17 cellular contexts compared by ENCODE assay signal in genomic region chr18:46393230-46393629, GRCh38.
DNase-seq lines count a peak whose midpoint lies in the region; ATAC-seq, FAIRE-seq and TF ChIP-seq lines count a peak whose summit lies in the region.
"Had no signal": no experiment of that assay in that cellular context is flagged by ENCODE, and none has a peak within 500 bp of the region (broad histone marks: within the 10 kb centered on the region; RNA-seq: fewer than 3 reads in every experiment).

No MANE protein-coding gene starts in this region.

- no peak for TF ChIP-seq RAD21 in HepG2 (CRISPR knock-in tag; IDR thresholded peaks at IDR 0.05)

- H3K9me2 ChIP-seq in OCI-LY1 (ENCODE audit: low read depth, low read length), result no peaks in the 10 kb centered on the region

- H2AFZ ChIP-seq in HepG2 (ENCODE audit: low read length) (no peak overlapping the region), OCI-LY1 (ENCODE audit: low read length) (no peak overlapping the region)

- H3K27ac Mint-ChIP-seq in endodermal cell, result no peak overlapping the region
- H3K27ac Mint-ChIP-seq: activated naive CD8-positive, alpha-beta T cell treated with anti-CD3 and anti-CD28 coated beads, Interleukin-2, amount 10 ng/mL, durations not matched to agents 7 days and 5 days had no signal

- H3K9me3 ChIP-seq in HepG2 (ENCODE audit: low read length), result no peaks in the 10 kb centered on the region
- no peaks in the 10 kb centered on the region for H3K9me3 ChIP-seq in right lobe of liver
- no peaks in the 10 kb centered on the region for H3K9me3 ChIP-seq in OCI-LY1 (ENCODE audit: low read length)
- H3K9me3 ChIP-seq in endodermal cell (ENCODE audit: control insufficient read depth, low read length), result no peaks in the 10 kb centered on the region
- no peaks in the 10 kb centered on the region for H3K9me3 ChIP-seq in SJCRH30 (replicated peaks)
- H3K9me3 ChIP-seq: gastroesophageal sphincter had no signal

- no peak overlapping the region for H3K4me3 Mint-ChIP-seq in endodermal cell
- H3K4me3 Mint-ChIP-seq: activated naive CD8-positive, alpha-beta T cell treated with anti-CD3 and anti-CD28 coated beads, Interleukin-2, amount 10 ng/mL, durations not matched to agents 7 days and 5 days had no signal

- H3K9ac ChIP-seq in HepG2 (ENCODE audit: insufficient read depth, low read depth, low read length) (no peak overlapping the region), OCI-LY1 (ENCODE audit: low read length) (no peak overlapping the region), endodermal cell (ENCODE audit: extremely low read depth, low read length, poor library complexity, severe bottlenecking) (no peak overlapping the region)

- H3F3A ChIP-seq in OCI-LY1 (ENCODE audit: insufficient read depth, low read length), result no peaks in the 10 kb centered on the region

- H3K27me3 Mint-ChIP-seq in endodermal cell (ENCODE audit: insufficient read depth), result no peaks in the 10 kb centered on the region

- POLR2A ChIA-PET in HepG2 (lab: Yijun Ruan, JAX), result no interaction called here

- no TSS peak for BruUV-seq in HepG2 (replicated peaks; lab: Mats Ljungman, UMichigan)

- H3K79me2 ChIP-seq in HepG2 (ENCODE audit: insufficient read depth, low read length), result no peaks in the 10 kb centered on the region
- H3K79me2 ChIP-seq in OCI-LY1 (ENCODE audit: insufficient read depth, low read length), result no peaks in the 10 kb centered on the region

- no peak for TF ChIP-seq EP300 in HepG2 (IDR thresholded peaks at IDR 0.05; ENCODE audit: low read depth in 2 of 2, low read length in 2 of 2)
- no peak for TF ChIP-seq EP300 in HepG2 (CRISPR knock-in tag; IDR thresholded peaks at IDR 0.05; ENCODE audit: borderline replicate concordance)

- H3K27me3 ChIP-seq in HepG2 (ENCODE audit: control insufficient read depth in 1 of 2, insufficient read depth in 2 of 2, low read length in 2 of 2), result peaks cover 0 to 21% of the 10 kb centered on the region in 2 experiments; a peak in 4 of 5 replicates
- no peaks in the 10 kb centered on the region for H3K27me3 ChIP-seq in right lobe of liver
- no peaks in the 10 kb centered on the region for H3K27me3 ChIP-seq in OCI-LY1 (ENCODE audit: insufficient read depth, low read length)
- H3K27me3 ChIP-seq in endodermal cell (ENCODE audit: control insufficient read depth, insufficient read depth, low read length, poor library complexity, severe bottlenecking), result no peaks in the 10 kb centered on the region
- no peaks in the 10 kb centered on the region for H3K27me3 ChIP-seq in SJCRH30
- H3K27me3 ChIP-seq: dorsolateral prefrontal cortex, gastroesophageal sphincter had no signal

- H4K20me1 ChIP-seq in HepG2 (ENCODE audit: insufficient read depth, low read length) (no peaks in the 10 kb centered on the region), OCI-LY1 (ENCODE audit: insufficient read depth, low read length) (no peaks in the 10 kb centered on the region)

- no peak for TF ChIP-seq POLR2A in HepG2 (IDR thresholded peaks at IDR 0.05; ENCODE audit: insufficient read depth in 1 of 2, low read depth in 2 of 2, low read length in 2 of 2)
- TF ChIP-seq POLR2A in right lobe of liver (IDR thresholded peaks at IDR 0.05), result no peak

- ATAC-seq in HepG2, result peak; percentile 86
- ATAC-seq in right lobe of liver, result no peak
- no peak for ATAC-seq in GM21576 (IDR thresholded peaks at IDR 0.05; ENCODE audit: unreplicated experiment)
- ATAC-seq in GM21528 (IDR thresholded peaks at IDR 0.05; ENCODE audit: low FRiP score, unreplicated experiment), result no peak
- ATAC-seq: gastroesophageal sphincter, left ventricle myocardium superior, Panc1 had no signal

- H3K36me3 ChIP-seq in HepG2 (replicated peaks in 1 of 2; ENCODE audit: control insufficient read depth in 1 of 2, insufficient read depth in 2 of 2, low read length in 2 of 2), result no peaks in the 10 kb centered on the region
- no peaks in the 10 kb centered on the region for H3K36me3 ChIP-seq in right lobe of liver
- no peaks in the 10 kb centered on the region for H3K36me3 ChIP-seq in OCI-LY1 (ENCODE audit: insufficient read depth, low read length)
- no peaks in the 10 kb centered on the region for H3K36me3 ChIP-seq in endodermal cell (ENCODE audit: control insufficient read depth, insufficient read depth, low read length)
- no peaks in the 10 kb centered on the region for H3K36me3 ChIP-seq in SJCRH30
- H3K36me3 ChIP-seq: gastroesophageal sphincter had no signal

- H3K36me3 Mint-ChIP-seq in endodermal cell (ENCODE audit: low read depth), result no peaks in the 10 kb centered on the region
- H3K36me3 Mint-ChIP-seq: activated naive CD8-positive, alpha-beta T cell treated with anti-CD3 and anti-CD28 coated beads, Interleukin-2, amount 10 ng/mL, durations not matched to agents 7 days and 5 days had no signal

- WGBS in HepG2 (ENCODE audit: low lambda C conversion rate), result 11% methylated on average over 3 of the region's 8 CpGs
- 100% methylated on average over 2 of the region's 8 CpGs for WGBS in right lobe of liver (ENCODE audit: insufficient coverage, low coverage, low lambda C conversion rate, missing lambda C conversion rate)
- WGBS in endodermal cell (ENCODE audit: insufficient coverage in 1 of 2, insufficient read length in 1 of 2), 2 experiments, result 45 to 47% methylated on average over 7 to 8 of the region's 8 CpGs

- H3K4me3 ChIP-seq in HepG2 (replicated peaks in 1 of 3; ENCODE audit: insufficient read depth in 1 of 3, low read depth in 2 of 3, low read length in 3 of 3) (no peak overlapping the region), right lobe of liver (no peak overlapping the region), OCI-LY1 (ENCODE audit: low read depth, low read length, poor library complexity, severe bottlenecking) (no peak overlapping the region), endodermal cell (ENCODE audit: low read length) (no peak overlapping the region), SJCRH30 (no peak overlapping the region)
- H3K4me3 ChIP-seq: dorsolateral prefrontal cortex, gastroesophageal sphincter had no signal

- no peak overlapping the region for H3K27ac ChIP-seq in HepG2 (ENCODE audit: extremely low read length, insufficient read depth, low read length)
- no peak overlapping the region for H3K27ac ChIP-seq in right lobe of liver
- H3K27ac ChIP-seq in OCI-LY1 (ENCODE audit: low read depth, low read length, poor library complexity, severe bottlenecking), result no peak overlapping the region
- H3K27ac ChIP-seq in endodermal cell (ENCODE audit: low read depth, low read length), result no peak overlapping the region
- H3K27ac ChIP-seq in SJCRH30, result no peak overlapping the region
- H3K27ac ChIP-seq: dorsolateral prefrontal cortex, gastroesophageal sphincter had no signal

- no peak for FAIRE-seq in HepG2 (lab: Jason Lieb, UNC)
- no peak for FAIRE-seq in RCC 7860 (lab: Jason Lieb, UNC)

- no peaks in the 10 kb centered on the region for H3K4me1 Mint-ChIP-seq in endodermal cell

- intact Hi-C loops in HepG2 (cut with micrococcal nuclease; ENCODE audit: unreplicated experiment) (no loop called here), right lobe of liver (cut with DNase I) (no loop called here)

- TF ChIP-seq CTCF in HepG2 (CRISPR knock-in tag; IDR thresholded peaks at IDR 0.05) (peak; percentile 53), right lobe of liver (IDR thresholded peaks at IDR 0.05) (no peak), OCI-LY1 (IDR thresholded peaks at IDR 0.05; ENCODE audit: low read length) (peak; percentile 49), endodermal cell (conservative IDR thresholded peaks at IDR 0.05) (peak; percentile 84)

- no peak overlapping the region for H3K4me2 ChIP-seq in HepG2 (ENCODE audit: low read depth, low read length)
- H3K4me2 ChIP-seq in OCI-LY1 (ENCODE audit: low read length), result no peak overlapping the region

- H3K9me3 Mint-ChIP-seq in endodermal cell, result no peaks in the 10 kb centered on the region
- H3K9me3 Mint-ChIP-seq: activated naive CD8-positive, alpha-beta T cell treated with anti-CD3 and anti-CD28 coated beads, Interleukin-2, amount 10 ng/mL, durations not matched to agents 7 days and 5 days had no signal

- in situ Hi-C loops in HepG2 (cut with HindIII; ENCODE audit: extremely low pct_ligation_motif_present, low pct_unique_long_range_greater_than_20kb), result no loop called here

- H3K4me1 ChIP-seq in HepG2 (ENCODE audit: insufficient read depth, low read length), result no peaks in the 10 kb centered on the region
- no peaks in the 10 kb centered on the region for H3K4me1 ChIP-seq in right lobe of liver
- no peaks in the 10 kb centered on the region for H3K4me1 ChIP-seq in OCI-LY1 (ENCODE audit: insufficient read depth, low read length, severe bottlenecking)
- H3K4me1 ChIP-seq in endodermal cell (ENCODE audit: control insufficient read depth, insufficient read depth, low read length), result no peaks in the 10 kb centered on the region
- peaks cover 12% of the 10 kb centered on the region for H3K4me1 ChIP-seq in SJCRH30

- DNase-seq in HepG2 (ENCODE audit: low spot score), result no peak
- DNase-seq in right lobe of liver, result no peak
- DNase-seq in endodermal cell, result peak; percentile 93
- DNase-seq in RCC 7860 (ENCODE audit: low spot score), result no peak
- DNase-seq in SJCRH30, result no peak
- DNase-seq: activated naive CD8-positive, alpha-beta T cell treated with anti-CD3 and anti-CD28 coated beads, Interleukin-2, amount 10 ng/mL, durations not matched to agents 7 days and 5 days; KBM-7; left ventricle myocardium superior; NCI-H2107; nucleus accumbens; T-helper 9 cell had no signal

- CTCF ChIA-PET in HepG2 (lab: Yijun Ruan, JAX; ENCODE audit: low intra/inter-chr PET ratio, low total read pairs), result no interaction called here

TF ChIP-seq in HepG2, 621 proteins besides CTCF, POLR2A, EP300 and RAD21:
- no peak for TF ChIP-seq PCBP1 (IDR thresholded peaks at IDR 0.05; ENCODE audit: borderline replicate concordance, low read depth, low read length)
- TF ChIP-seq STAG1 (CRISPR knock-in tag; IDR thresholded peaks at IDR 0.05), result peak; percentile 22; the same call in 1 of the 2 replicates
- no peak for TF ChIP-seq ZBTB34 (CRISPR knock-in tag; IDR thresholded peaks at IDR 0.05)

Comparison
In these comparisons a context has a peak if more than half of its experiments do, and no peak if none do; other contexts are left out.
1. CTCF ChIP-seq: peak in HepG2 (single experiment), OCI-LY1 (single experiment) and endodermal cell (single experiment); none in right lobe of liver (0 of 4).